ENCODE assay signal across 27 cellular contexts in genomic region chr5:5314166-5314565, GRCh38.
"Had no signal": no experiment of that assay in that cellular context is flagged by ENCODE, and none has a peak within 500 bp of the region (broad histone marks: within the 10 kb centered on the region; RNA-seq: fewer than 3 reads in every experiment).

No MANE protein-coding gene starts in this region.

- H3K27ac Mint-ChIP-seq: activated CD4-positive, alpha-beta memory T cell treated with anti-CD3 and anti-CD28 coated beads, Interleukin-2, amount 10 ng/mL, durations not matched to agents 7 days and 5 days; activated CD4-positive, alpha-beta T cell treated with anti-CD3 and anti-CD28 coated beads, Interleukin-2, amount 10 ng/mL, durations not matched to agents 7 days and 5 days; activated naive CD4-positive, alpha-beta T cell treated with anti-CD3 and anti-CD28 coated beads, Interleukin-2, amount 50 U/mL, for 24 hours; activated naive CD8-positive, alpha-beta T cell treated with anti-CD3 and anti-CD28 coated beads, Interleukin-2, amount 50 U/mL, for 24 hours; activated T-cell treated with anti-CD3 and anti-CD28 coated beads, Interleukin-2, amount 50 U/mL, for 24 hours; natural killer cell; T-helper 17 cell had no signal

- H3K27me3 Mint-ChIP-seq: activated CD4-positive, alpha-beta memory T cell treated with anti-CD3 and anti-CD28 coated beads, Interleukin-2, amount 10 ng/mL, durations not matched to agents 7 days and 5 days; activated CD4-positive, alpha-beta T cell treated with anti-CD3 and anti-CD28 coated beads, Interleukin-2, amount 10 ng/mL, durations not matched to agents 7 days and 5 days; activated naive CD4-positive, alpha-beta T cell treated with anti-CD3 and anti-CD28 coated beads, Interleukin-2, amount 50 U/mL, for 24 hours; activated naive CD8-positive, alpha-beta T cell treated with anti-CD3 and anti-CD28 coated beads, Interleukin-2, amount 50 U/mL, for 24 hours; activated T-cell treated with anti-CD3 and anti-CD28 coated beads, Interleukin-2, amount 50 U/mL, for 24 hours; T-helper 17 cell had no signal

- H3K4me2 ChIP-seq: SK-N-SH had no signal

- DNase-seq: activated CD4-positive, alpha-beta memory T cell treated with anti-CD3 and anti-CD28 coated beads, Interleukin-2, amount 10 ng/mL, durations not matched to agents 7 days and 5 days; activated CD4-positive, alpha-beta T cell treated with anti-CD3 and anti-CD28 coated beads for 1 hour; activated CD4-positive, alpha-beta T cell treated with anti-CD3 and anti-CD28 coated beads, Interleukin-2, amount 10 ng/mL, durations not matched to agents 7 days and 5 days; activated CD8-positive, alpha-beta memory T cell treated with anti-CD3 and anti-CD28 coated beads, Interleukin-2, amount 50 U/mL, for 48 hours; activated naive CD8-positive, alpha-beta T cell treated with anti-CD3 and anti-CD28 coated beads, Interleukin-2, amount 50 U/mL, for 24 hours; activated T-cell treated with anti-CD3 and anti-CD28 coated beads, Interleukin-2, amount 50 U/mL, for 24 hours; amygdala; central memory CD4-positive, alpha-beta T cell; colonic mucosa; effector CD8-positive, alpha-beta T cell; glutamatergic neuron; left colon; natural killer cell; retina; SK-N-SH; small intestine; stimulated activated CD4-positive, alpha-beta T cell treated with anti-CD3 and anti-CD28 coated beads, Interleukin-1b, Interleukin-23, amount 100 ng/mL, for 48 hours; stimulated activated CD4-positive, alpha-beta T cell treated with anti-CD3 and anti-CD28 coated beads, Interleukin-4, amount 100 ng/mL, for 4 hours; stimulated activated CD8-positive, alpha-beta memory T cell treated with anti-CD3 and anti-CD28 coated beads, Interleukin-4, amount 100 ng/mL, for 48 hours; stimulated activated naive CD4-positive, alpha-beta T cell; T-helper 17 cell; T1000 had no signal

- H3K4me3 ChIP-seq: breast epithelium, colonic mucosa, suprapubic skin, tibial nerve had no signal

- ATAC-seq: activated naive CD8-positive, alpha-beta T cell treated with anti-CD3 and anti-CD28 coated beads, Interleukin-2, amount 50 U/mL, for 24 hours; left colon; natural killer cell; sciatic nerve; T-helper 17 cell had no signal

- H3K36me3 Mint-ChIP-seq: natural killer cell had no signal

- H3K27me3 ChIP-seq: breast epithelium, colonic mucosa, suprapubic skin, tibial nerve had no signal

- H3K9me3 Mint-ChIP-seq: activated CD4-positive, alpha-beta T cell treated with anti-CD3 and anti-CD28 coated beads, Interleukin-2, amount 10 ng/mL, durations not matched to agents 7 days and 5 days; activated naive CD4-positive, alpha-beta T cell treated with anti-CD3 and anti-CD28 coated beads, Interleukin-2, amount 50 U/mL, for 24 hours; activated T-cell treated with anti-CD3 and anti-CD28 coated beads, Interleukin-2, amount 50 U/mL, for 24 hours had no signal

- H3K9me2 ChIP-seq: SK-N-SH had no signal

- H3K4me3 Mint-ChIP-seq: activated CD4-positive, alpha-beta memory T cell treated with anti-CD3 and anti-CD28 coated beads, Interleukin-2, amount 10 ng/mL, durations not matched to agents 7 days and 5 days; activated CD4-positive, alpha-beta T cell treated with anti-CD3 and anti-CD28 coated beads, Interleukin-2, amount 10 ng/mL, durations not matched to agents 7 days and 5 days; activated naive CD4-positive, alpha-beta T cell treated with anti-CD3 and anti-CD28 coated beads, Interleukin-2, amount 50 U/mL, for 24 hours; activated naive CD8-positive, alpha-beta T cell treated with anti-CD3 and anti-CD28 coated beads, Interleukin-2, amount 50 U/mL, for 24 hours; activated T-cell treated with anti-CD3 and anti-CD28 coated beads, Interleukin-2, amount 50 U/mL, for 24 hours; natural killer cell; T-helper 17 cell had no signal

- H3K4me1 Mint-ChIP-seq: activated CD4-positive, alpha-beta memory T cell treated with anti-CD3 and anti-CD28 coated beads, Interleukin-2, amount 10 ng/mL, durations not matched to agents 7 days and 5 days; activated CD4-positive, alpha-beta T cell treated with anti-CD3 and anti-CD28 coated beads, Interleukin-2, amount 10 ng/mL, durations not matched to agents 7 days and 5 days; activated naive CD4-positive, alpha-beta T cell treated with anti-CD3 and anti-CD28 coated beads, Interleukin-2, amount 50 U/mL, for 24 hours; activated naive CD8-positive, alpha-beta T cell treated with anti-CD3 and anti-CD28 coated beads, Interleukin-2, amount 50 U/mL, for 24 hours; natural killer cell; T-helper 17 cell had no signal

- H3K9me3 ChIP-seq: breast epithelium, colonic mucosa, SK-N-SH, suprapubic skin, tibial nerve had no signal

- H3K4me1 ChIP-seq: breast epithelium, colonic mucosa, suprapubic skin, tibial nerve had no signal

- H3K27ac ChIP-seq: breast epithelium, colonic mucosa, suprapubic skin, tibial nerve had no signal

- H3K9ac ChIP-seq: SK-N-SH had no signal

- H3K36me3 ChIP-seq: breast epithelium, colonic mucosa, suprapubic skin, tibial nerve had no signal
